9 cellular contexts compared by ENCODE assay signal in the genomic region with DNA sequence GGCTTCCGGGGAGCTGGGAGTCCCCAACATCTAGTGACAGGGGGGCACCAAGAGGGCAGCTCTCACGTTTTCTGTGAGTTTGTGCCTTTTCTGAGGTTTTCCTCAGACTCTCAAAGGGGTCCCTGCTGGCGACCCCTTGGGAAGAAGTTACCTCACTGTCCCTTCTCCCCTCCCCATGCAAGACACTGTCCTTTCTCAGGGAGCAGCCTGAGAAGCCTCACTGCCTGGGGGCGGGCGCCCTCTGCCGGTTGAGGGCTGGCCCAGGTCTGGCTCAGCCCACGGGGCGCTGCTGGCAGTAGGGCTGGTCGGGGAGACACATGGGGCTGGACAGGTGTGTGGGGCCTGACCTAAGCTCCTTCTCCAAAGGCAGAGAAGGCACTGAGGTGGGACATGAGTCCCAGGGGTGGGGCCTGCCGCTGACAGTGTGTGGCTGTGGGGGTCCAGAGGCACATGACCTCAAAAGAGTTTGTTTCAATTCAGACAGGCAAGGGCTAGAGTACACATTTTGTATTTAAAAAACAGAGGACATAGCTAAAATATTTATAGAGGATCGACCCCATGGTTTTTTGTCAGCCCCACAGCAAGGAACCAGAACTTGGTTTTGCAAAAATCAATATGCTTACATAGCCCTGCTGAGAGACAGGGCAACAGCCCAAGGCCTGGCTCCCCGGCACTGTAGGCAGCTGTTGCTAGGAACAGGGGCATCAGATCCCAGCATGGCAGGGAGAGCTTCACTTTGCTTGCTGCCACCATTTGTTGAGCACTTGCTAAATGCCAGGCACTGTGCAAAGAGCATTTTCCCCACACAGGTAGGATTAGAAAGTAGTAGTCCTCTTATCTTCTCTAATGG. TPM values are rescaled to one million over a fixed set of nuclear protein-coding genes. Genes with fewer than 3 reads are reported as not detected.
A peak's percentile ranks its signal among the peaks of the same experiment; 100 is the strongest.
DNase-seq lines count a peak whose midpoint lies in the region; ATAC-seq and TF ChIP-seq lines count a peak whose summit lies in the region.
"Had no signal": no experiment of that assay in that cellular context is flagged by ENCODE, and none has a peak within 500 bp of the region (broad histone marks: within the 10 kb centered on the region; RNA-seq: fewer than 3 reads in every experiment).

No MANE protein-coding gene starts in this region.

- H3K4me3 ChIP-seq in HEK293 (ENCODE audit: low read depth, low read length) (no peak overlapping the region), liver (ENCODE audit: low read depth in 1 of 3, low read length in 3 of 3) (no peak overlapping the region)

- H3K9me3 ChIP-seq in HEK293 (ENCODE audit: control insufficient read depth, insufficient read depth, low read depth, low read length) (no peaks in the 10 kb centered on the region), liver (ENCODE audit: control insufficient read depth in 4 of 4, low read length in 3 of 4) (no peaks in the 10 kb centered on the region)

- ATAC-seq in GM21447 (IDR thresholded peaks at IDR 0.05; ENCODE audit: unreplicated experiment), result no peak

- H3K36me3 ChIP-seq in HEK293 (ENCODE audit: control insufficient read depth in 2 of 2, insufficient read depth in 1 of 2, low read length in 2 of 2) (peaks cover 0 to 9% of the 10 kb centered on the region in 2 experiments; a peak in 2 of 3 replicates), liver (ENCODE audit: control insufficient read depth in 4 of 4, insufficient read depth in 3 of 4, low read depth in 1 of 4, low read length in 3 of 4) (no peaks in the 10 kb centered on the region)

- DNase-seq in D341Med (ENCODE audit: low spot score) (peak; percentile 81), NCI-H345 (lab: John Stamatoyannopoulos, UW) (peak; percentile 57), cerebellum (ENCODE audit: low spot score) (peak; percentile 89)
- peak; percentile 76 to 82 for DNase-seq in activated CD4-positive, alpha-beta T cell treated with anti-CD3 and anti-CD28 coated beads for 4 hours
- peak; percentile 56 to 76 (median 70) for DNase-seq in stimulated activated CD4-positive, alpha-beta T cell treated with anti-CD3 and anti-CD28 coated beads, TNF-alpha, amount 100 ng/mL, for 48 hours (ENCODE audit: low read depth in 3 of 3)

- H3K4me1 ChIP-seq in HEK293 (ENCODE audit: control insufficient read depth, insufficient read depth, low read length) (no peaks in the 10 kb centered on the region), liver (ENCODE audit: control insufficient read depth in 4 of 4, insufficient read depth in 4 of 4, low read length in 3 of 4) (peaks cover 0 to 7% (median 2%) of the 10 kb centered on the region in 4 donors)

- H3K27me3 ChIP-seq in liver (ENCODE audit: control insufficient read depth in 4 of 4, insufficient read depth in 4 of 4, low read length in 3 of 4), result no peaks in the 10 kb centered on the region

- peak; percentile 92 for TF ChIP-seq CTCF in HEK293 (tag by site-specific recombination; IDR thresholded peaks at IDR 0.05)
- TF ChIP-seq CTCF in liver (IDR thresholded peaks at IDR 0.05; ENCODE audit: low read depth, low read length, missing input control), result peak; percentile 86

- CTCF ChIA-PET in HEK293 (lab: Yijun Ruan, JAX), result interaction anchor here (0.7 to 10.1 kb wide), 70 partner anchors 9 to 450 kb away, joined by 3 to 173 read pairs (median 4); a partner anchor contains a TSS

- peak overlapping the region in 1 of 2 donors; percentile 40 for H3K9ac ChIP-seq in liver (ENCODE audit: low read depth in 1 of 2, low read length in 2 of 2)

- peak; percentile 98 to 99 for TF ChIP-seq RAD21 in liver (IDR thresholded peaks at IDR 0.05)

- WGBS in liver, result 17% methylated on average over 12 of the region's 12 CpGs

- H3K27ac ChIP-seq in HEK293 (ENCODE audit: extremely low read depth, low read depth, low read length), result no peak overlapping the region
- peak overlapping the region in 1 of 2 donors; percentile 29 for H3K27ac ChIP-seq in liver (ENCODE audit: low read depth in 1 of 2, low read length in 2 of 2)

- POLR2A ChIA-PET in HEK293 (lab: Yijun Ruan, JAX), result interaction anchor here (0.6 to 1.1 kb wide), 2 partner anchors 22 to 100 kb away, joined by 3 read pairs; no protein-coding TSS in a partner anchor

TF ChIP-seq in HEK293, 187 proteins besides CTCF, POLR2A, EP300 and RAD21 (continues in another document):
- TF ChIP-seq, protein P1, sequence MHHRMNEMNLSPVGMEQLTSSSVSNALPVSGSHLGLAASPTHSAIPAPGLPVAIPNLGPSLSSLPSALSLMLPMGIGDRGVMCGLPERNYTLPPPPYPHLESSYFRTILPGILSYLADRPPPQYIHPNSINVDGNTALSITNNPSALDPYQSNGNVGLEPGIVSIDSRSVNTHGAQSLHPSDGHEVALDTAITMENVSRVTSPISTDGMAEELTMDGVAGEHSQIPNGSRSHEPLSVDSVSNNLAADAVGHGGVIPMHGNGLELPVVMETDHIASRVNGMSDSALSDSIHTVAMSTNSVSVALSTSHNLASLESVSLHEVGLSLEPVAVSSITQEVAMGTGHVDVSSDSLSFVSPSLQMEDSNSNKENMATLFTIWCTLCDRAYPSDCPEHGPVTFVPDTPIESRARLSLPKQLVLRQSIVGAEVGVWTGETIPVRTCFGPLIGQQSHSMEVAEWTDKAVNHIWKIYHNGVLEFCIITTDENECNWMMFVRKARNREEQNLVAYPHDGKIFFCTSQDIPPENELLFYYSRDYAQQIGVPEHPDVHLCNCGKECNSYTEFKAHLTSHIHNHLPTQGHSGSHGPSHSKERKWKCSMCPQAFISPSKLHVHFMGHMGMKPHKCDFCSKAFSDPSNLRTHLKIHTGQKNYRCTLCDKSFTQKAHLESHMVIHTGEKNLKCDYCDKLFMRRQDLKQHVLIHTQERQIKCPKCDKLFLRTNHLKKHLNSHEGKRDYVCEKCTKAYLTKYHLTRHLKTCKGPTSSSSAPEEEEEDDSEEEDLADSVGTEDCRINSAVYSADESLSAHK (tag by site-specific recombination; IDR thresholded peaks at IDR 0.05), result no peak
- TF ChIP-seq WT1 (tag by site-specific recombination; IDR thresholded peaks at IDR 0.05) (no peak), ZNF501 (tag by site-specific recombination; IDR thresholded peaks at IDR 0.05) (0 out of 2 replicates have a peak, but pooled peaks have one; percentile 46), ZBTB48 (tag by site-specific recombination; IDR thresholded peaks at IDR 0.05) (0 out of 2 replicates have a peak, but pooled peaks have one; percentile 42), SP2 (tag by site-specific recombination; IDR thresholded peaks at IDR 0.05) (peak; percentile 28; the same call in 1 of the 2 replicates), ZNF391 (tag by site-specific recombination; IDR thresholded peaks at IDR 0.05; ENCODE audit: borderline replicate concordance, low read depth) (no peak), ZNF843 (tag by site-specific recombination; IDR thresholded peaks at IDR 0.05) (no peak), ZNF837 (tag by site-specific recombination; IDR thresholded peaks at IDR 0.05) (no peak)
- TF ChIP-seq, protein P2, sequence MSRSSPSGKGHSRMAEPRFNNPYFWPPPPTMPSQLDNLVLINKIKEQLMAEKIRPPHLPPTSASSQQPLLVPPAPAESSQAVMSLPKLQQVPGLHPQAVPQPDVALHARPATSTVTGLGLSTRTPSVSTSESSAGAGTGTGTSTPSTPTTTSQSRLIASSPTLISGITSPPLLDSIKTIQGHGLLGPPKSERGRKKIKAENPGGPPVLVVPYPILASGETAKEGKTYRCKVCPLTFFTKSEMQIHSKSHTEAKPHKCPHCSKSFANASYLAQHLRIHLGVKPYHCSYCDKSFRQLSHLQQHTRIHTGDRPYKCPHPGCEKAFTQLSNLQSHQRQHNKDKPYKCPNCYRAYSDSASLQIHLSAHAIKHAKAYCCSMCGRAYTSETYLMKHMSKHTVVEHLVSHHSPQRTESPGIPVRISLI (tag by site-specific recombination; IDR thresholded peaks at IDR 0.05), result no peak

TF ChIP-seq in liver, 16 proteins besides CTCF, POLR2A, EP300 and RAD21 (continues in another document):
- TF ChIP-seq GABPA (IDR thresholded peaks at IDR 0.05 in 1 of 2, conservative IDR thresholded peaks at IDR 0.05 in 1 of 2) (no peak), RXRA (IDR thresholded peaks at IDR 0.05) (no peak), YY1 (IDR thresholded peaks at IDR 0.05) (no peak), FOXA2 (IDR thresholded peaks at IDR 0.05) (no peak), SP1 (IDR thresholded peaks at IDR 0.05) (no peak), FOXA1 (IDR thresholded peaks at IDR 0.05) (no peak), HNF4G (IDR thresholded peaks at IDR 0.05) (no peak), TAF1 (conservative IDR thresholded peaks at IDR 0.05) (no peak), HNF4A (conservative IDR thresholded peaks at IDR 0.05) (no peak)
- TF ChIP-seq, protein P3, sequence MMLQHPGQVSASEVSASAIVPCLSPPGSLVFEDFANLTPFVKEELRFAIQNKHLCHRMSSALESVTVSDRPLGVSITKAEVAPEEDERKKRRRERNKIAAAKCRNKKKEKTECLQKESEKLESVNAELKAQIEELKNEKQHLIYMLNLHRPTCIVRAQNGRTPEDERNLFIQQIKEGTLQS (IDR thresholded peaks at IDR 0.05), result no peak
- TF ChIP-seq, protein P4, sequence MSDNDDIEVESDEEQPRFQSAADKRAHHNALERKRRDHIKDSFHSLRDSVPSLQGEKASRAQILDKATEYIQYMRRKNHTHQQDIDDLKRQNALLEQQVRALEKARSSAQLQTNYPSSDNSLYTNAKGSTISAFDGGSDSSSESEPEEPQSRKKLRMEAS (IDR thresholded peaks at IDR 0.05), result no peak
- TF ChIP-seq, protein P5, sequence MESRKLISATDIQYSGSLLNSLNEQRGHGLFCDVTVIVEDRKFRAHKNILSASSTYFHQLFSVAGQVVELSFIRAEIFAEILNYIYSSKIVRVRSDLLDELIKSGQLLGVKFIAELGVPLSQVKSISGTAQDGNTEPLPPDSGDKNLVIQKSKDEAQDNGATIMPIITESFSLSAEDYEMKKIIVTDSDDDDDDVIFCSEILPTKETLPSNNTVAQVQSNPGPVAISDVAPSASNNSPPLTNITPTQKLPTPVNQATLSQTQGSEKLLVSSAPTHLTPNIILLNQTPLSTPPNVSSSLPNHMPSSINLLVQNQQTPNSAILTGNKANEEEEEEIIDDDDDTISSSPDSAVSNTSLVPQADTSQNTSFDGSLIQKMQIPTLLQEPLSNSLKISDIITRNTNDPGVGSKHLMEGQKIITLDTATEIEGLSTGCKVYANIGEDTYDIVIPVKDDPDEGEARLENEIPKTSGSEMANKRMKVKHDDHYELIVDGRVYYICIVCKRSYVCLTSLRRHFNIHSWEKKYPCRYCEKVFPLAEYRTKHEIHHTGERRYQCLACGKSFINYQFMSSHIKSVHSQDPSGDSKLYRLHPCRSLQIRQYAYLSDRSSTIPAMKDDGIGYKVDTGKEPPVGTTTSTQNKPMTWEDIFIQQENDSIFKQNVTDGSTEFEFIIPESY (IDR thresholded peaks at IDR 0.05), result no peak

RNA-seq across cellular contexts. Expression of a gene that starts 18.5 kb away (rescaled TPM):
- total RNA-seq in cerebellum, result not detected
- under 1 TPM; 0.09 to 0.33 TPM for total RNA-seq in liver
- polyA plus RNA-seq in liver, result 1 to 10 TPM in 1 of 2 donors, under 1 TPM in 1; 0.10 to 3.2 TPM
- total RNA-seq: T-helper 2 cell treated with Interferon-gamma antibody and Interleukin-4, amounts not matched to agents 100 ng/mL and 5 ng/mL, for 36 hours had no signal

RNA-seq across cellular contexts. Expression of a gene that starts 50.3 kb away (rescaled TPM):
- total RNA-seq in cerebellum (0.27 TPM), liver (not detected)
- under 1 TPM in 1 of 2 donors, not detected in 1; 0.08 TPM for polyA plus RNA-seq in liver
- total RNA-seq: T-helper 2 cell treated with Interferon-gamma antibody and Interleukin-4, amounts not matched to agents 100 ng/mL and 5 ng/mL, for 36 hours had no signal
